23 cellular contexts compared by ENCODE assay signal in genomic region chr1:48670234-48671020, GRCh38.
DNase-seq lines count a peak whose midpoint lies in the region; ATAC-seq, FAIRE-seq and TF ChIP-seq lines count a peak whose summit lies in the region.
"Had no signal": no experiment of that assay in that cellular context is flagged by ENCODE, and none has a peak within 500 bp of the region (broad histone marks: within the 10 kb centered on the region; RNA-seq: fewer than 3 reads in every experiment).

No MANE protein-coding gene starts in this region.

- H2BK12ac ChIP-seq in H1 (ENCODE audit: low read depth, low read length): peak overlapping the region; percentile 81; the same call in 1 of the 2 replicates

- H3K27me3 Mint-ChIP-seq in type B pancreatic cell (peaks cover 32% of the 10 kb centered on the region), HFFc6 (ENCODE audit: insufficient read depth) (peaks cover 2% of the 10 kb centered on the region; the same call in 1 of the 2 replicates)

- H3K4me3 ChIP-seq in right lobe of liver (no peak overlapping the region), HepG2 (replicated peaks in 1 of 3; ENCODE audit: insufficient read depth in 1 of 3, low read depth in 2 of 3, low read length in 3 of 3) (no peak overlapping the region), H1 (ENCODE audit: extremely low read depth in 1 of 4, insufficient read depth in 2 of 4, low read depth in 3 of 4, low read length in 4 of 4) (no peak overlapping the region)
- H3K4me3 ChIP-seq: PC-9 had no signal

- H2AFZ ChIP-seq in HepG2 (ENCODE audit: low read length): no peak overlapping the region
- no peak overlapping the region for H2AFZ ChIP-seq in H1 (ENCODE audit: low read length)
- H2AFZ ChIP-seq: PC-9 had no signal

- H3K79me2 ChIP-seq in HepG2 (ENCODE audit: insufficient read depth, low read length) (no peaks in the 10 kb centered on the region), H1 (ENCODE audit: control insufficient read depth in 1 of 2, insufficient read depth in 2 of 2, low read length in 2 of 2) (no peaks in the 10 kb centered on the region)

- in situ Hi-C loops in HepG2 (cut with HindIII; ENCODE audit: extremely low pct_ligation_motif_present, low pct_unique_long_range_greater_than_20kb): loop anchor here (10.0 kb wide), 1 partner anchor 1674 kb away; no protein-coding TSS in a partner anchor

- no peaks in the 10 kb centered on the region for H3K9me3 Mint-ChIP-seq in type B pancreatic cell
- H3K9me3 Mint-ChIP-seq in HFFc6: peaks cover 47% of the 10 kb centered on the region

- intact Hi-C loops in right lobe of liver (cut with DNase I): no loop called here
- intact Hi-C loops in HepG2 (cut with micrococcal nuclease; ENCODE audit: unreplicated experiment): no loop called here

- H2AK5ac ChIP-seq in H1 (ENCODE audit: low read depth, low read length): no peak overlapping the region

- ATAC-seq in right lobe of liver (peak; percentile 65 to 87 (median 83)), HepG2 (no peak)

- no peak for TF ChIP-seq CTCF in right lobe of liver (IDR thresholded peaks at IDR 0.05)
- TF ChIP-seq CTCF in HepG2 (CRISPR knock-in tag; IDR thresholded peaks at IDR 0.05): no peak
- TF ChIP-seq CTCF in H1 (IDR thresholded peaks at IDR 0.05; ENCODE audit: control extremely low read depth in 1 of 3, insufficient read depth in 1 of 3, low read depth in 1 of 3, low read length in 3 of 3): no peak
- no peak for TF ChIP-seq CTCF in type B pancreatic cell (conservative IDR thresholded peaks at IDR 0.05)
- TF ChIP-seq CTCF in HFFc6 (IDR thresholded peaks at IDR 0.05): no peak

- no peak overlapping the region for H3K9ac ChIP-seq in HepG2 (ENCODE audit: insufficient read depth, low read depth, low read length)
- no peak overlapping the region for H3K9ac ChIP-seq in H1 (replicated peaks in 1 of 4; ENCODE audit: extremely low read depth in 1 of 4, low read depth in 3 of 4, low read length in 3 of 4)

- H4K20me1 ChIP-seq in HepG2 (ENCODE audit: insufficient read depth, low read length) (no peaks in the 10 kb centered on the region), H1 (replicated peaks in 1 of 2; ENCODE audit: control insufficient read depth in 1 of 2, insufficient read depth in 2 of 2, low read length in 2 of 2) (no peaks in the 10 kb centered on the region)

- H3K56ac ChIP-seq in H1 (replicated peaks; ENCODE audit: insufficient read length, low read depth, low read length): no peak overlapping the region

- no peak overlapping the region for H3K4ac ChIP-seq in H1 (replicated peaks; ENCODE audit: insufficient read length, low read depth, low read length)

- no peaks in the 10 kb centered on the region for H3K36me3 Mint-ChIP-seq in type B pancreatic cell
- no peaks in the 10 kb centered on the region for H3K36me3 Mint-ChIP-seq in HFFc6 (ENCODE audit: low read depth)
- H3K36me3 Mint-ChIP-seq: CD8-positive, alpha-beta memory T cell had no signal

- FAIRE-seq in HepG2 (lab: Jason Lieb, UNC) (no peak), H1 (lab: Jason Lieb, UNC) (no peak)
- FAIRE-seq: D721Med, GM12891 had no signal

- no peaks in the 10 kb centered on the region for H3K23me2 ChIP-seq in H1 (ENCODE audit: low read depth, low read length)

- H4K91ac ChIP-seq in H1 (replicated peaks; ENCODE audit: insufficient read length, low read length): no peak overlapping the region

- H3K27me3 ChIP-seq in right lobe of liver (no peaks in the 10 kb centered on the region), HepG2 (ENCODE audit: control insufficient read depth in 1 of 2, insufficient read depth in 2 of 2, low read length in 2 of 2) (no peaks in the 10 kb centered on the region), H1 (replicated peaks in 1 of 4; ENCODE audit: control insufficient read depth in 3 of 4, extremely low read depth in 1 of 4, insufficient read depth in 3 of 4, low read length in 3 of 4) (no peaks in the 10 kb centered on the region; a peak in 1 of 7 replicates)

- no peak overlapping the region for H4K5ac ChIP-seq in H1 (ENCODE audit: insufficient read length, low read depth, low read length)

- H3K36me3 ChIP-seq in right lobe of liver (no peaks in the 10 kb centered on the region), HepG2 (replicated peaks in 1 of 2; ENCODE audit: control insufficient read depth in 1 of 2, insufficient read depth in 2 of 2, low read length in 2 of 2) (no peaks in the 10 kb centered on the region), H1 (ENCODE audit: control insufficient read depth in 2 of 4, insufficient read depth in 4 of 4, low read length in 3 of 4) (no peaks in the 10 kb centered on the region)

- no peak for TF ChIP-seq EP300 in HepG2 (IDR thresholded peaks at IDR 0.05; ENCODE audit: low read depth in 2 of 2, low read length in 2 of 2)
- TF ChIP-seq EP300 in HepG2 (CRISPR knock-in tag; IDR thresholded peaks at IDR 0.05; ENCODE audit: borderline replicate concordance): no peak
- TF ChIP-seq EP300 in H1 (IDR thresholded peaks at IDR 0.05; ENCODE audit: borderline replicate concordance in 1 of 2, low read depth in 2 of 2, low read length in 2 of 2): no peak

- H3K27ac Mint-ChIP-seq in type B pancreatic cell (no peak overlapping the region), HFFc6 (no peak overlapping the region)
- H3K27ac Mint-ChIP-seq: CD8-positive, alpha-beta memory T cell had no signal

- whole genome bisulfite sequencing in right lobe of liver (ENCODE audit: insufficient coverage, low coverage, low lambda C conversion rate, missing lambda C conversion rate): 6% methylated on average over 2 of the region's 5 CpGs
- WGBS in HepG2 (ENCODE audit: low lambda C conversion rate): 0% methylated on average over 3 of the region's 5 CpGs
- 91% methylated on average over 5 of the region's 5 CpGs; no CpG with 5 or more reads in 1 of the 2 experiments for WGBS in H1 (ENCODE audit: extremely low coverage in 1 of 2, insufficient coverage in 1 of 2, insufficient read length in 1 of 2, insufficient replicate concordance in 2 of 2, low coverage in 1 of 2, low lambda C conversion rate in 2 of 2, missing lambda C conversion rate in 1 of 2), 2 experiments

- H3K23ac ChIP-seq in H1 (ENCODE audit: insufficient read length): no peak overlapping the region

- TF ChIP-seq RAD21 in HepG2 (CRISPR knock-in tag; IDR thresholded peaks at IDR 0.05) (no peak), H1 (IDR thresholded peaks at IDR 0.05 in 1 of 2, conservative IDR thresholded peaks at IDR 0.05 in 1 of 2; ENCODE audit: low read depth in 2 of 2, low read length in 2 of 2) (no peak)

- no peak overlapping the region for H2BK120ac ChIP-seq in H1 (replicated peaks; ENCODE audit: low read depth, low read length)

- peaks cover 7% of the 10 kb centered on the region for H3K4me1 Mint-ChIP-seq in type B pancreatic cell (ENCODE audit: unreplicated experiment)
- no peaks in the 10 kb centered on the region for H3K4me1 Mint-ChIP-seq in HFFc6 (ENCODE audit: low read depth)
- H3K4me1 Mint-ChIP-seq: CD8-positive, alpha-beta memory T cell had no signal

- no peak overlapping the region for H4K8ac ChIP-seq in H1 (ENCODE audit: extremely low read depth, insufficient read depth, low read length)

- H2BK5ac ChIP-seq in H1 (ENCODE audit: low read depth, low read length): 0 out of 2 replicates have a peak overlapping the region, but pooled peaks have one; percentile 54

- no peak overlapping the region for H2BK20ac ChIP-seq in H1 (ENCODE audit: low read length)

- H3K9me3 ChIP-seq in right lobe of liver (no peaks in the 10 kb centered on the region), HepG2 (ENCODE audit: low read length) (no peaks in the 10 kb centered on the region), H1 (ENCODE audit: insufficient read depth in 2 of 2, low read depth in 1 of 2, low read length in 1 of 2) (no peaks in the 10 kb centered on the region)

- H3K27ac ChIP-seq in right lobe of liver: no peak overlapping the region
- no peak overlapping the region for H3K27ac ChIP-seq in HepG2 (ENCODE audit: extremely low read length, insufficient read depth, low read length)
- no peak overlapping the region for H3K27ac ChIP-seq in H1 (ENCODE audit: low read depth, low read length)
- H3K27ac ChIP-seq: C4-2B, HL-60, PC-9 had no signal

- CTCF ChIA-PET in HepG2 (lab: Yijun Ruan, JAX; ENCODE audit: low intra/inter-chr PET ratio, low total read pairs): no interaction called here
- CTCF ChIA-PET in H1 (lab: Charles Lee; ENCODE audit: partially characterized antibody): interaction anchor here (0.6 to 12.3 kb wide), 12 partner anchors 7 to 99 kb away, joined by 3 to 225 read pairs (median 6); no protein-coding TSS in a partner anchor

- H3K79me1 ChIP-seq in H1 (ENCODE audit: low read depth, low read length): no peaks in the 10 kb centered on the region

- POLR2A ChIA-PET in HepG2 (lab: Yijun Ruan, JAX) (no interaction called here), H1 (lab: Charles Lee; ENCODE audit: partially characterized antibody) (no interaction called here)

- H3K18ac ChIP-seq in H1 (ENCODE audit: extremely low read depth, low read length): no peak overlapping the region

- H3K4me2 ChIP-seq in HepG2 (ENCODE audit: low read depth, low read length) (no peak overlapping the region), H1 (ENCODE audit: insufficient read depth in 1 of 2, low read depth in 2 of 2, low read length in 2 of 2) (no peak overlapping the region)
- H3K4me2 ChIP-seq: PC-9 had no signal

- DNase-seq in DMS79 treated with DMSO at 0.1 percent for 48 hours (lab: John Stamatoyannopoulos, UW) (peak; percentile 24), DMS79 (lab: John Stamatoyannopoulos, UW) (no peak), right lobe of liver (peak; percentile 38 to 82 (median 71)), HepG2 (ENCODE audit: low spot score) (no peak), H1 (ENCODE audit: low read depth in 1 of 2, low spot score in 2 of 2) (no peak), type B pancreatic cell (ENCODE audit: extremely low spot score, unreplicated experiment) (no peak), D341Med (ENCODE audit: low spot score) (no peak), HFFc6 (no peak)
- DNase-seq: 8988T; CD8-positive, alpha-beta memory T cell; DND-41; H9; KBM-7; NCI-H1694; NCI-H226; NCI-H510A treated with DMSO at 0.1 percent for 48 hours; PC-9; RPMI8226; SHP77 had no signal

- H2BK15ac ChIP-seq in H1 (ENCODE audit: low read length): no peak overlapping the region

- BruUV-seq in HepG2 (replicated peaks; lab: Mats Ljungman, UMichigan): no TSS peak

- TF ChIP-seq POLR2A in right lobe of liver (IDR thresholded peaks at IDR 0.05) (no peak), HepG2 (IDR thresholded peaks at IDR 0.05; ENCODE audit: insufficient read depth in 1 of 2, low read depth in 2 of 2, low read length in 2 of 2) (no peak), H1 (IDR thresholded peaks at IDR 0.05; ENCODE audit: control extremely low read depth in 1 of 2, low read depth in 2 of 2, low read length in 2 of 2) (no peak)

- H3K4me3 Mint-ChIP-seq in type B pancreatic cell (no peak overlapping the region), HFFc6 (no peak overlapping the region)
- H3K4me3 Mint-ChIP-seq: CD8-positive, alpha-beta memory T cell; H9 had no signal

- no peak overlapping the region for H3K14ac ChIP-seq in H1 (ENCODE audit: insufficient read length)

- H3K4me1 ChIP-seq in right lobe of liver (peaks cover 0 to 24% (median 5%) of the 10 kb centered on the region in 4 donors), HepG2 (ENCODE audit: insufficient read depth, low read length) (no peaks in the 10 kb centered on the region), H1 (replicated peaks in 1 of 4; ENCODE audit: control insufficient read depth in 3 of 4, insufficient read depth in 4 of 4, low read length in 3 of 4) (peaks cover 0 to 13% (median 7%) of the 10 kb centered on the region in 4 experiments; a peak in 4 of 7 replicates)

TF ChIP-seq in H1, 55 proteins besides CTCF, POLR2A, EP300 and RAD21 (continues in another document):
- no peak for TF ChIP-seq SP2 (IDR thresholded peaks at IDR 0.05; ENCODE audit: low read length)

Comparison
In these comparisons a context has a peak if more than half of its experiments do, and no peak if none do; other contexts are left out.
1. DNase-seq: peak in DMS79 treated with DMSO at 0.1 percent for 48 hours (single experiment) and right lobe of liver (3 of 3); none in DMS79 (single experiment), HepG2 (single experiment), H1 (0 of 2), type B pancreatic cell (single experiment), D341Med (single experiment) and HFFc6 (single experiment).